2 cellular contexts compared by ENCODE assay signal in the genomic region with DNA sequence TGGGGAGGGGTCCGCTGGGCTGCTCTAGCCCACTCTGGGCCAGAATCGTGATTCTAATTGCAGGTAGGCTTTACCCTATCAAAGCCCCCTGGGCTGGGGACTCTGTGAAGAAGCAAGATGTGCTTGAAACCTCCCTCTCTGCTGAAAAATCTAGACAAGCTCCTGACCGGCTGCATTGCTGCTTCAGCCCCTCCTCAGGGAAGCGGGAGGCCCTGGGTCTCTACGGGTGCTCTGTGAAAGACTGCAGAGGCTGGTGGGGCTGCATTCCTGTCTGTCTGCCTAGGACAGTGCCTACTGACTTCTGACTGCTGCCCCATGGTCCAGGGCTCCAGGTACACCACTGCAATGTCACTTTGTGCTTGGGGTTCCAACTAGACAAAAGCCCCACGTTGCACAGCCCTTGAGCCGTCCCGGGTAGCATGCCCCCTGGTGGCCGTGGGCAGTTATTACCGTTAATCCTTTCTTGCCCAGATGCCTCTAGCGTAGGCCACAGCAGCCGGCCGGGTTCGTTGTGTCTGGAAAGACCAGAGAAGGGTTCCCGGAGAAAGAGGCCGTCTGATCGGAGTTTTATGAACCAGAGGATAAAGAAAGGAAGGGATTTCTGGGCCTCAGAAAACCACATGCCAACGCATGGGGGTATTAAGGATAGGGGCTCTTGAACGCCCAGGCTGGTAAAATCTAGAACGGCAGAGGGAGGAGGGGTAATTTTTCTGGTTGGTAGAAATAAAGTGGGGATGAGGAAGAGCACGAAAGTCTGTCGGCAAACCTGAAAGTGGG.
TF ChIP-seq lines count a peak whose summit lies in the region.

No MANE protein-coding gene starts in this region.

TF ChIP-seq in HEK293, 187 proteins besides CTCF, POLR2A, EP300 and RAD21:
- TF ChIP-seq ZNF626 (tag by site-specific recombination; IDR thresholded peaks at IDR 0.05) (no peak), ZIC2 (tag by site-specific recombination; IDR thresholded peaks at IDR 0.05) (no peak), KLF8 (tag by site-specific recombination; IDR thresholded peaks at IDR 0.05) (no peak), ZNF19 (tag by site-specific recombination; IDR thresholded peaks at IDR 0.05; ENCODE audit: low read depth) (no peak), ZNF423 (tag by site-specific recombination; IDR thresholded peaks at IDR 0.05) (no peak), KLF10 (tag by site-specific recombination; IDR thresholded peaks at IDR 0.05) (no peak)
TF ChIP-seq in HEK293: peak in this region for 0.

TF ChIP-seq in endothelial cell of umbilical vein, 7 proteins besides CTCF, POLR2A, EP300 and RAD21:
- TF ChIP-seq EZH2 (IDR thresholded peaks at IDR 0.05; ENCODE audit: borderline replicate concordance, low read depth, low read length, severe bottlenecking) = no peak
- no peak for TF ChIP-seq JUN (IDR thresholded peaks at IDR 0.05; ENCODE audit: borderline replicate concordance, insufficient read depth, insufficient read length, low read depth)
